In the genomic region with DNA sequence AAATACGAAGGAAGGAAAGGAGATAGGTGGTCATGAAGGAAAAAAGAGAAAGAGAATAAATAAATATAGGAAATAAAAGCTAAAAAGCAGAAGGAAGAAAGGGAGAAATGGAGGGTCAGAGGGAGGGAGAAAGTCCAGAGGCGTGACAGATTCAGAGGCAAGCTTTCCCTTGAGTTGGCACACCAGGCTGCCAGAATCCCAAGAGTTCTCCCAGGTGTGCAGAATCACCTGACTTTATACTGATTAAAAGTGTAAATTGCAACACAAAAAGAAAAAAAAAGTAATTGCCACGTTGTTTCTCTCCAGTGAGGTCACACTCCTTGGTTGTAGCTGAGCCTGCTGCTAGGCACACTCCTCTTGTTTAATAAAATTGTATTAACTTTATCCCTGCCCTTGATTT, we compare ENCODE assay signal across 10 cellular contexts.
"Had no signal": no experiment of that assay in that cellular context is flagged by ENCODE, and none has a peak within 500 bp of the region (broad histone marks: within the 10 kb centered on the region; RNA-seq: fewer than 3 reads in every experiment).

No MANE protein-coding gene starts in this region.

- DNase-seq: GM23248, GOT3, H7, H9, HFFc6 had no signal

- H3K27ac Mint-ChIP-seq: GM23338, H9, HFFc6 had no signal

- H3K9me3 ChIP-seq: HAP-1 had no signal

- H3K4me3 ChIP-seq: GM23248, GM23338, HAP-1 had no signal

- H3K4me1 Mint-ChIP-seq: GM23338 had no signal

- H3K4me3 Mint-ChIP-seq: GM23338, H9, HFFc6 had no signal

- ATAC-seq: GM23338, HCT116 had no signal

- H3K9me3 Mint-ChIP-seq: GM23338, H9, HFFc6 had no signal

- H3K4me1 ChIP-seq: HAP-1 had no signal

- H3K36me3 ChIP-seq: HAP-1 had no signal

- H3K27ac ChIP-seq: GM23248 had no signal

- FAIRE-seq: H1, H54 had no signal
